18 cellular contexts compared by ENCODE assay signal in the genomic region with DNA sequence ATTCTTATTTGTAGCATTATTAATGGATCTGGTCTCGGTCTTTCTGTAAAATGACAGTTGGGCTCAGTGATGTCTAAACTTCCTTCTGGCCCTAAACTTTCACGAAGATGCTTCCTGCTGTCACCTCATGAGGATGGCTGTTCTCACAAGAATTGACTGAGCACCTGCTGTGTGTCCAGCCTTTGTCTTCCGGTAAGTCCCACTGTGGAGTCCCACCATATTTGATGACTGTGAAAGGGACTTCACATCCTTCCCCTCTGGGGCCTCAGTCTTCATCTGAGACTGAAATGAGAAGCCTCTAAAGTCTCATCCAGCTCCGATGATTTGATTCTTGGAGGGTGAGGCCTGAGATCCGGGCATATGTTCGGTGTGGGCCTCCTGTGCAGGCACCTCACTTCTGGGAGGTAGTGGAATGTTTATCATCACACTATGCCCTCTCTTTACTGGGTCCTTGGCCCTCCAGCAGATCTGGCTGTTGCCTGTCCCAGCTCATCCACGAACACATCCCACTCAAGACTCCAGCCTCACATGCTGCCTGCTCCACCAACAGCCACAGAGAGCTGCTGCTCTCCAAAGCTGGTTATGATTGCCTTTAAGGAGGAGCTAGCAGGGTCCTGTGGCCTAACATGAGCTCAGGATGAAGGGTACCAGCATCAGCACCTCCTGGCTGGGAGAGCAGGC.
"Had no signal": no experiment of that assay in that cellular context is flagged by ENCODE, and none has a peak within 500 bp of the region (broad histone marks: within the 10 kb centered on the region; RNA-seq: fewer than 3 reads in every experiment).

No MANE protein-coding gene starts in this region.

- FAIRE-seq: bronchial epithelial cell, endometrium, TTC549 had no signal

- H3K27ac Mint-ChIP-seq: activated naive CD8-positive, alpha-beta T cell had no signal

- H3K27me3 Mint-ChIP-seq: activated naive CD8-positive, alpha-beta T cell had no signal

- H3K4me3 Mint-ChIP-seq: activated naive CD8-positive, alpha-beta T cell had no signal

- H3K27ac ChIP-seq: neutrophil, prostate gland, right lobe of liver, testis, upper lobe of right lung had no signal

- H3K9me3 ChIP-seq: neutrophil, prostate gland, right lobe of liver, testis, upper lobe of right lung had no signal

- H3K36me3 Mint-ChIP-seq: activated naive CD8-positive, alpha-beta T cell had no signal

- ATAC-seq: esophagus mucosa; right lobe of liver; stimulated activated naive CD8-positive, alpha-beta T cell treated with anti-CD3 and anti-CD28 coated beads, Interleukin-15, Interleukin-2, amounts not matched to agents 100 U/mL and 50 U/mL, for 24 hours; upper lobe of right lung had no signal

- DNase-seq: activated CD4-positive, alpha-beta T cell treated with anti-CD3 and anti-CD28 coated beads, Interleukin-2, amount 50 U/mL, for 1 hour; activated CD4-positive, CD25-positive, alpha-beta regulatory T cell; activated gamma-delta T cell; glutamatergic neuron; midbrain; right lobe of liver; stimulated activated CD4-positive, alpha-beta T cell treated with anti-CD3 and anti-CD28 coated beads, Interleukin-12 subunit alpha, Interleukin-12 subunit beta, amount 100 ng/mL, for 4 hours; stimulated activated naive CD8-positive, alpha-beta T cell treated with anti-CD3 and anti-CD28 coated beads, Interleukin-15, Interleukin-2, amounts not matched to agents 100 U/mL and 50 U/mL, for 24 hours; upper lobe of right lung had no signal

- H3K4me3 ChIP-seq: lung, prostate gland, right lobe of liver, testis, upper lobe of right lung had no signal

- H3K36me3 ChIP-seq: neutrophil, prostate gland, right lobe of liver, upper lobe of right lung had no signal

- H3K4me1 ChIP-seq: prostate gland, right lobe of liver, testis, upper lobe of right lung had no signal

- H3K27me3 ChIP-seq: neutrophil, right lobe of liver, testis, upper lobe of right lung had no signal
